8 cellular contexts compared by ENCODE assay signal in the genomic region with DNA sequence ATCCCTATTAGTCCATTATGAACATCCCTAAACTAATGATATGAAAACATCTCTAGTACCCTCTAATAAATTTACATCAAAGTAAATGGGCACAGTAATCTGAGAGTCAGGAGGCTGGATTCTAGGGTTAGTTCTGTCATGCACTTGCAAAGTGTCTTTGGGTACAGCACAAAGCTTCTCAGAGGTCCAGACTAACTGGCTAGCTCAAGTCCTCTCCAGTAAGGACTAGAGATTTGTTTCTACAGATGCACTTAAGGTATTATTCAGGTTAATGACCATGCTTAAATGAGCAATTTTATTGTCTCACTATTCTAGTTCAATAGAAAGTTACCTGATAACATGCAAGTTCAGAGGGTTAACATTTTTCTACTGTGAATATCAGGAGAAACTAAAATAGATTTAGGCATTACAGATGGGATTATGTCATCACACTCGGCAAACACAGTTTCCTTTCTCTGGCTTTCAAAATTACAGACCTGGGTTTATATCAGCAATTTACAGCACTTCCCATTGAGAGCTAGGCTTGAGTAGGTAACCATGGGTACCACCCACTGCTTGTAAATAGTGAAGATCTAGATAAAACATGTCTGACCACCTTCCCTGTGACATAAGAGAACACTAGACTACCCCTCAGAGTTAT.
DNase-seq lines count a peak whose midpoint lies in the region; ATAC-seq and TF ChIP-seq lines count a peak whose summit lies in the region.

No MANE protein-coding gene starts in this region.

- H3K36me3 ChIP-seq in esophagus squamous epithelium, result no peaks in the 10 kb centered on the region
- H3K36me3 ChIP-seq in gastroesophageal sphincter, result no peaks in the 10 kb centered on the region

- ATAC-seq in HG03469 (IDR thresholded peaks at IDR 0.05; ENCODE audit: unreplicated experiment), result peak; percentile 51
- no peak for ATAC-seq in gastroesophageal sphincter

- TF ChIP-seq POLR2A in esophagus squamous epithelium (IDR thresholded peaks at IDR 0.05) (no peak), gastroesophageal sphincter (IDR thresholded peaks at IDR 0.05) (no peak)

- H3K27me3 ChIP-seq in esophagus squamous epithelium (no peaks in the 10 kb centered on the region), gastroesophageal sphincter (no peaks in the 10 kb centered on the region)

- H3K4me1 ChIP-seq in esophagus squamous epithelium (no peaks in the 10 kb centered on the region), gastroesophageal sphincter (no peaks in the 10 kb centered on the region)

- H3K27ac ChIP-seq in esophagus squamous epithelium, result no peak overlapping the region
- H3K27ac ChIP-seq in gastroesophageal sphincter, result no peak overlapping the region

- no peaks in the 10 kb centered on the region for H3K9me3 ChIP-seq in esophagus squamous epithelium
- H3K9me3 ChIP-seq in gastroesophageal sphincter, result no peaks in the 10 kb centered on the region

- no peak overlapping the region for H3K4me3 ChIP-seq in esophagus squamous epithelium
- no peak overlapping the region for H3K4me3 ChIP-seq in gastroesophageal sphincter

- intact Hi-C loops in esophagus squamous epithelium (cut with DNase I), result no loop called here

- TF ChIP-seq EP300 in gastroesophageal sphincter (IDR thresholded peaks at IDR 0.05), result no peak

- 20 to 29% methylated on average over 1 of the region's 1 CpG for WGBS in esophagus squamous epithelium, 2 donors
- 0 to 20% methylated on average over 1 of the region's 1 CpG for WGBS in gastroesophageal sphincter (ENCODE audit: low coverage in 1 of 2), 2 donors

- TF ChIP-seq CTCF in esophagus squamous epithelium (IDR thresholded peaks at IDR 0.05) (no peak), gastroesophageal sphincter (IDR thresholded peaks at IDR 0.05) (no peak)

- peak; percentile 95 for DNase-seq in DMS53 (lab: John Stamatoyannopoulos, UW)
- DNase-seq in T-helper 1 cell, result peak in 4 of 5 donors; percentile 23 to 44 (median 38)
- peak; percentile 5 for DNase-seq in iPS DF 19.7 (ENCODE audit: low read depth, low spot score)
- DNase-seq in esophagus squamous epithelium (lab: John Stamatoyannopoulos, UW), result no peak
- no peak for DNase-seq in HuH-7.5 (ENCODE audit: low spot score)
- no peak for DNase-seq in SIG-M5 (lab: John Stamatoyannopoulos, UW)

Comparison
In these comparisons a context has a peak if more than half of its experiments do, and no peak if none do; other contexts are left out.
1. DNase-seq: peak in DMS53 (single experiment), T-helper 1 cell (4 of 5) and iPS DF 19.7 (single experiment); none in esophagus squamous epithelium (single experiment), HuH-7.5 (single experiment) and SIG-M5 (single experiment).